4 cellular contexts compared by ENCODE assay signal in genomic region chr9:131000526-131000925, GRCh38. TPM values are rescaled to one million over a fixed set of nuclear protein-coding genes. Genes with fewer than 3 reads are reported as not detected.
"Had no signal": no experiment of that assay in that cellular context is flagged by ENCODE, and none has a peak within 500 bp of the region (broad histone marks: within the 10 kb centered on the region; RNA-seq: fewer than 3 reads in every experiment).

No MANE protein-coding gene starts in this region.

RNA-seq across cellular contexts. Expression of gene LAMC3, which starts 8.4 kb away (rescaled TPM):
- total RNA-seq: HT-29, IMR-90, K562 had no signal
- polyA plus RNA-seq: IgD-negative memory B cell, IMR-90 had no signal
